In the genomic region with DNA sequence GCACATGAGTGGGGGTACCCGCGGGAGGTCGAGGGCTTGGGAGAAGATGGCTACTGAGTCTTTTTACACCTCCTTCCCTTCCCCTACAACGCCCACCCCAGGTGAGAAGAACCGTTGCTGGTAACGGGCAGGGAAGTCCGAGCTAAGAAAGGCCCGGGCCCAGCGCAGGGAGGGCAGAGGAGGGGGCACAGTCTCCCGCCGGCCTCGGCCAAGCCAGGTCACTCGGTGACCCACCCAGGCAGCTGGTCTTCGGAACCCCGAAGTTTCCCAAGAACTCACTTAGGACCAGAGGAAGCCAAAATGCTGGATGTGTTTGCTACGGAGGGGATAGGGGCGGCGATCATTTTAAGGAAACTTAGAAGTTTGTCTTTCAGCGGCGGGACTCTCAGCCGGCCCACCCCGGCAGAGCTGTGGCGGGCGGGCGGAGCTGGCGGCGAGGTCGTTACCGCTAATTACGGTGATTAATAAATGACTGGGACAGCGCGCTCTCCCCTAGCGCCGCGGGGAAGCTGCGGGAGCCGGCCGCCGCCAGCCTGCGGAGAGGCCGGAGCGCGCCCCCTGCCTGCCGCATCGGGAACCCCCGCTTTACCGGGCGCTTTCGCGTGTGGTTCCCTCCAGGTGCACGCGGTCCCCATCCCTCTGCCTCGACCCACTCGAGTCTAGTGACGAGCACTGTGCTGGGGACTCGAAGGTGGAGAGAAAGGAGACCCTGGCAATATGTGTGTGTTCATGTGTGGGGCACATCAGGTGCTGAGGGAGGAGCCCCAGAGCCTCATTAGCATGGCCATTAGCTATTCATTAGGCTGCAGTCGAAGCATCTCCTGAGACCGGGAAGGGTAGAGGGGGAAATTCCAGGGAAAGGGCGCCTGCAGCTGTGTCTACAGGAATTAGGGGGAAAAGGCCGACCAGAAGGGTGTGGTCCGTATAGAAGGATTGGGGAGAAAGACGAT, we compare ENCODE assay signal across 8 cellular contexts. TPM values are rescaled to one million over a fixed set of nuclear protein-coding genes. Genes with fewer than 3 reads are reported as not detected.
DNase-seq lines count a peak whose midpoint lies in the region; ATAC-seq, FAIRE-seq and TF ChIP-seq lines count a peak whose summit lies in the region.

No MANE protein-coding gene starts in this region.

- H3K9me3 Mint-ChIP-seq in activated naive CD4-positive, alpha-beta T cell treated with anti-CD3 and anti-CD28 coated beads, Interleukin-2, amount 10 ng/mL, durations not matched to agents 7 days and 5 days, result no peaks in the 10 kb centered on the region

- H3K27ac Mint-ChIP-seq in activated naive CD4-positive, alpha-beta T cell treated with anti-CD3 and anti-CD28 coated beads, Interleukin-2, amount 10 ng/mL, durations not matched to agents 7 days and 5 days, result no peak overlapping the region

- peak; percentile 92 for TF ChIP-seq CTCF in A673 (conservative IDR thresholded peaks at IDR 0.05; ENCODE audit: low read depth, low read length)
- peak; percentile 65 to 87 (median 79) for TF ChIP-seq CTCF in heart left ventricle (IDR thresholded peaks at IDR 0.05)
- peak; percentile 8 to 77 (median 44) for TF ChIP-seq CTCF in sigmoid colon (IDR thresholded peaks at IDR 0.05)

- no TSS peak for BruUV-seq in A673 (replicated peaks; lab: Mats Ljungman, UMichigan)

- TF ChIP-seq EP300 in sigmoid colon (IDR thresholded peaks at IDR 0.05), result no peak

- H3K36me3 Mint-ChIP-seq in activated naive CD4-positive, alpha-beta T cell treated with anti-CD3 and anti-CD28 coated beads, Interleukin-2, amount 10 ng/mL, durations not matched to agents 7 days and 5 days, result no peaks in the 10 kb centered on the region

- WGBS in heart left ventricle, 4 donors, result 1 to 3% (median 2%) methylated on average over 21 to 62 of the region's 62 CpGs
- 3 to 5% methylated on average over 62 of the region's 62 CpGs for WGBS in sigmoid colon, 2 donors

- peaks cover 37% of the 10 kb centered on the region for H3K4me1 Mint-ChIP-seq in activated naive CD4-positive, alpha-beta T cell treated with anti-CD3 and anti-CD28 coated beads, Interleukin-2, amount 10 ng/mL, durations not matched to agents 7 days and 5 days

- H3K27me3 Mint-ChIP-seq in activated naive CD4-positive, alpha-beta T cell treated with anti-CD3 and anti-CD28 coated beads, Interleukin-2, amount 10 ng/mL, durations not matched to agents 7 days and 5 days, result peaks cover 100% of the 10 kb centered on the region

- no peak for FAIRE-seq in GM19239 (lab: Jason Lieb, UNC)

- DNase-seq in A673 (ENCODE audit: low spot score) (peak; percentile 60), GM19239 (ENCODE audit: insufficient read length, low spot score) (peak; percentile 58), NOMO-1 treated with DMSO at 0.1 percent for 48 hours (lab: John Stamatoyannopoulos, UW; ENCODE audit: unreplicated experiment) (peak; percentile 32), heart left ventricle (peak in 1 of 5 donors; percentile 31), sigmoid colon (peak; percentile 66), H4 (ENCODE audit: low spot score) (no peak)
- peak; percentile 62 for DNase-seq in activated naive CD4-positive, alpha-beta T cell treated with anti-CD3 and anti-CD28 coated beads, Interleukin-2, amount 10 ng/mL, durations not matched to agents 7 days and 5 days

- H3K27ac ChIP-seq in A673 (ENCODE audit: low read depth, low read length, poor library complexity, severe bottlenecking) (no peak overlapping the region), heart left ventricle (no peak overlapping the region), sigmoid colon (no peak overlapping the region)

- H3K27me3 ChIP-seq in A673 (replicated peaks; ENCODE audit: insufficient read depth, low read depth, low read length, poor library complexity), result peaks cover 93% of the 10 kb centered on the region
- H3K27me3 ChIP-seq in heart left ventricle, result peaks cover 54 to 100% (median 90%) of the 10 kb centered on the region in 9 donors
- peaks cover 52 to 100% (median 95%) of the 10 kb centered on the region in 3 donors for H3K27me3 ChIP-seq in sigmoid colon

- no peak overlapping the region for H3K4me3 Mint-ChIP-seq in activated naive CD4-positive, alpha-beta T cell treated with anti-CD3 and anti-CD28 coated beads, Interleukin-2, amount 10 ng/mL, durations not matched to agents 7 days and 5 days

- H3K4me3 ChIP-seq in A673 (ENCODE audit: low read depth, low read length, poor library complexity, severe bottlenecking) (peak overlapping the region; percentile 30), heart left ventricle (peak overlapping the region in 11 of 12 donors; percentile 17 to 45 (median 36)), sigmoid colon (peak overlapping the region in 3 of 4 donors; percentile 14 to 30 (median 29))

- POLR2A ChIA-PET in A673 (lab: Charles Lee; ENCODE audit: low non-redundant PET), result no interaction called here

- H3K4me1 ChIP-seq in A673 (ENCODE audit: insufficient read depth, low read length, poor library complexity, severe bottlenecking) (peaks cover 8% of the 10 kb centered on the region), heart left ventricle (peaks cover 5 to 59% (median 34%) of the 10 kb centered on the region in 12 donors), sigmoid colon (peaks cover 0 to 46% (median 38%) of the 10 kb centered on the region in 4 donors)

- peak in 3 of 4 donors; percentile 37 to 44 (median 37) for ATAC-seq in heart left ventricle
- no peak for ATAC-seq in HG02798 (IDR thresholded peaks at IDR 0.05; ENCODE audit: poor library complexity, unreplicated experiment)

- TF ChIP-seq POLR2A in heart left ventricle (IDR thresholded peaks at IDR 0.05), result no peak
- TF ChIP-seq POLR2A in sigmoid colon (IDR thresholded peaks at IDR 0.05), result no peak

- H3K36me3 ChIP-seq in A673 (ENCODE audit: insufficient read depth, low read length, poor library complexity, severe bottlenecking) (no peaks in the 10 kb centered on the region), heart left ventricle (no peaks in the 10 kb centered on the region), sigmoid colon (no peaks in the 10 kb centered on the region)

- intact Hi-C loops in A673 (cut with micrococcal nuclease; ENCODE audit: unreplicated experiment) (loop anchor here (1.0 to 10.0 kb wide), 3 partner anchors 29 to 461 kb away; no protein-coding TSS in a partner anchor), heart left ventricle (cut with DNase I) (loop anchor here in 1 of 10 donors (10.0 kb wide), 1 partner anchor 201 kb away; no protein-coding TSS in a partner anchor), sigmoid colon (cut with DNase I) (no loop called here)

- CTCF ChIA-PET in A673 (lab: Charles Lee), result interaction anchor here (0.7 to 2.0 kb wide), 6 partner anchors 10 to 449 kb away, joined by 3 to 9 read pairs (median 4); no protein-coding TSS in a partner anchor
- CTCF ChIA-PET in activated naive CD4-positive, alpha-beta T cell treated with anti-CD3 and anti-CD28 coated beads, Interleukin-2, amount 10 ng/mL, durations not matched to agents 7 days and 5 days (lab: Charles Lee), result interaction anchor here (0.9 to 2.7 kb wide), 16 partner anchors 10 to 222 kb away, joined by 3 to 26 read pairs (median 4); a partner anchor contains a TSS

- H3K9me3 ChIP-seq in A673 (ENCODE audit: low read depth, low read length, poor library complexity, severe bottlenecking), result no peaks in the 10 kb centered on the region
- no peaks in the 10 kb centered on the region for H3K9me3 ChIP-seq in heart left ventricle
- H3K9me3 ChIP-seq in sigmoid colon, result no peaks in the 10 kb centered on the region

RNA-seq across cellular contexts. Expression of a gene that starts 0.9 kb away (rescaled TPM):
- total RNA-seq in A673 (2021), result 2.3 and 5.1 TPM in 2 replicates
- 10 to 100 TPM in 1 of 9 donors, 1 to 10 TPM in 8; 2.5 to 18.6 (median 3.2) TPM for total RNA-seq in heart left ventricle
- 1 to 10 TPM; 2.8 to 8.1 TPM for polyA plus RNA-seq in heart left ventricle
- 10 to 100 TPM in 2 of 4 donors, 1 to 10 TPM in 2; 9.1 to 37.7 (median 10.1) TPM for total RNA-seq in sigmoid colon
- 1 to 10 TPM; 1.6 to 7.8 (median 2.4) TPM for polyA plus RNA-seq in sigmoid colon
- 8.9 and 9.4 TPM in 2 replicates for total RNA-seq in H4 (2014; rRNA removed; shearing (Covaris generic))

RNA-seq across cellular contexts. Expression of a gene that starts 31.5 kb away (rescaled TPM):
- total RNA-seq in A673 (2021), result not detected in 2 replicates
- total RNA-seq in heart left ventricle, result 10 to 100 TPM; 16.3 to 63.5 (median 27.1) TPM
- polyA plus RNA-seq in heart left ventricle, result 10 to 100 TPM; 17.7 to 21.8 TPM
- total RNA-seq in sigmoid colon, result 10 to 100 TPM in 2 of 4 donors, 1 to 10 TPM in 2; 8.1 to 13.8 (median 11.0) TPM
- polyA plus RNA-seq in sigmoid colon, result 1 to 10 TPM in 2 of 3 donors, under 1 TPM in 1; 0.46 to 6.2 (median 1.2) TPM
- total RNA-seq in H4 (2014; rRNA removed; shearing (Covaris generic)), result 0.06 TPM in 1 of 2 replicates, not detected in the other

RNA-seq across cellular contexts. Expression of a gene that starts 52.9 kb away (rescaled TPM):
- total RNA-seq in A673 (2021) (not detected in 2 replicates), heart left ventricle (not detected), sigmoid colon (not detected)
- polyA plus RNA-seq in heart left ventricle (not detected), sigmoid colon (under 1 TPM in 1 of 3 donors, not detected in 2; 0.04 TPM)
- not detected in 2 replicates for total RNA-seq in H4 (2014; rRNA removed; shearing (Covaris generic))
